11 cellular contexts compared by ENCODE assay signal in the genomic region with DNA sequence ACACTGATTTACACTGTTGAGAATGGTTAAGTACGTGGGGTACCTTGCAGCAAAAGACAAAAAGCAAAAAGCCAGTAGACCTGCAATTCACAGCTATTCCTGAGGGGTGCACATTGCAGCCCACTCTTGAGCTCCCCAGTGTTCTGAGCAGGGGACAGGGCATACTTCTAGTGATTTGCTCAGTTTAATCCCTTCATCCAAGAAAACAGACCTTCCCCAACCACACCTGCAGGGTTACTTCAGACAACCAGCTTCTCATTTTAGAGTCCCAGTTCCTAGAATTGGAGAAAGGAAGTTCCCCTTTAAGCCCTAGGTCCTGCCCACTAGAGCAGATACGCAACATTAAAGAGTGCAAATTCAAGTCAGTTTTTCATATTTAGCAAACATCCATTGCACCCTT. TPM values are rescaled to one million over a fixed set of nuclear protein-coding genes. Genes with fewer than 3 reads are reported as not detected.
DNase-seq lines count a peak whose midpoint lies in the region; ATAC-seq and TF ChIP-seq lines count a peak whose summit lies in the region.
"Had no signal": no experiment of that assay in that cellular context is flagged by ENCODE, and none has a peak within 500 bp of the region (broad histone marks: within the 10 kb centered on the region; RNA-seq: fewer than 3 reads in every experiment).

No MANE protein-coding gene starts in this region.

- no peaks in the 10 kb centered on the region for H3K9me3 ChIP-seq in OCI-LY1 (ENCODE audit: low read length)

- peak; percentile 14 for DNase-seq in stimulated activated CD4-positive, alpha-beta T cell treated with anti-CD3 and anti-CD28 coated beads, Interleukin-1b, Interleukin-23, amount 100 ng/mL, for 48 hours
- DNase-seq in stimulated activated CD4-positive, alpha-beta T cell treated with anti-CD3 and anti-CD28 coated beads, Interleukin-4, amount 100 ng/mL, for 4 hours: no peak
- DNase-seq in fibroblast of mammary gland (ENCODE audit: low read depth) (no peak), omental fat pad (ENCODE audit: low spot score) (no peak), HuH-7.5 (ENCODE audit: low spot score) (no peak)
- DNase-seq in stimulated activated CD8-positive, alpha-beta memory T cell treated with anti-CD3 and anti-CD28 coated beads, Interleukin-4, amount 100 ng/mL, for 48 hours: no peak
- DNase-seq: caudate nucleus, NCI-H774 had no signal

- H3K79me2 ChIP-seq in OCI-LY1 (ENCODE audit: insufficient read depth, low read length): no peaks in the 10 kb centered on the region

- no peaks in the 10 kb centered on the region for H3K36me3 ChIP-seq in OCI-LY1 (ENCODE audit: insufficient read depth, low read length)

- H3K27me3 ChIP-seq in OCI-LY1 (ENCODE audit: insufficient read depth, low read length): peaks cover 4% of the 10 kb centered on the region; the same call in 1 of the 2 replicates

- 0 out of 2 replicates have a peak, but pooled peaks cover under 1% of the 10 kb centered on the region for H3F3A ChIP-seq in OCI-LY1 (ENCODE audit: insufficient read depth, low read length)

- TF ChIP-seq CTCF in OCI-LY1 (IDR thresholded peaks at IDR 0.05; ENCODE audit: low read length): peak; percentile 25; the same call in 1 of the 2 replicates
- peak; percentile 7 for TF ChIP-seq CTCF in fibroblast of mammary gland (conservative IDR thresholded peaks at IDR 0.05; ENCODE audit: control insufficient read depth, insufficient read depth, low read depth, low read length)
- TF ChIP-seq CTCF in omental fat pad (IDR thresholded peaks at IDR 0.05): no peak

- no peak overlapping the region for H2AFZ ChIP-seq in OCI-LY1 (ENCODE audit: low read length)

- no peak overlapping the region for H3K27ac ChIP-seq in OCI-LY1 (ENCODE audit: low read depth, low read length, poor library complexity, severe bottlenecking)

- H3K9me2 ChIP-seq in OCI-LY1 (ENCODE audit: low read depth, low read length): no peaks in the 10 kb centered on the region

- H3K4me1 ChIP-seq in OCI-LY1 (ENCODE audit: insufficient read depth, low read length, severe bottlenecking): peaks cover 20% of the 10 kb centered on the region

- H3K4me2 ChIP-seq in OCI-LY1 (ENCODE audit: low read length): no peak overlapping the region

- H3K9ac ChIP-seq in OCI-LY1 (ENCODE audit: low read length): no peak overlapping the region

- no peak for ATAC-seq in omental fat pad (ENCODE audit: low FRiP score)
- no peak for ATAC-seq in GM18861 (IDR thresholded peaks at IDR 0.05; ENCODE audit: unreplicated experiment)

- H4K20me1 ChIP-seq in OCI-LY1 (ENCODE audit: insufficient read depth, low read length): no peaks in the 10 kb centered on the region

- H3K4me3 ChIP-seq in OCI-LY1 (ENCODE audit: low read depth, low read length, poor library complexity, severe bottlenecking) (no peak overlapping the region), fibroblast of mammary gland (ENCODE audit: control insufficient read depth, low read depth, low read length) (no peak overlapping the region)
- H3K4me3 ChIP-seq: skin epidermis had no signal

RNA-seq across cellular contexts. Expression of a gene that starts 3.6 kb away (rescaled TPM):
- total RNA-seq in omental fat pad: 10 to 100 TPM; 41.1 to 87.8 (median 65.3) TPM

RNA-seq across cellular contexts. Expression of a gene that starts 39.2 kb away (rescaled TPM):
- total RNA-seq in omental fat pad: 10 to 100 TPM; 16.2 to 73.9 (median 28.0) TPM

RNA-seq across cellular contexts. Expression of a gene that starts 48.1 kb away (rescaled TPM):
- 10 to 100 TPM in 1 of 4 donors, 1 to 10 TPM in 3; 4.7 to 14.8 (median 6.4) TPM for total RNA-seq in omental fat pad

Comparison
In these comparisons a context has a peak if more than half of its experiments do, and no peak if none do; other contexts are left out.
1. CTCF ChIP-seq: peak in OCI-LY1 (single experiment) and fibroblast of mammary gland (single experiment); none in omental fat pad (0 of 3).